Comparison of ENCODE assay signal across 25 cellular contexts in genomic region chr7:127618042-127618441, GRCh38. TPM values are rescaled to one million over a fixed set of nuclear protein-coding genes. Genes with fewer than 3 reads are reported as not detected.
"Had no signal": no experiment of that assay in that cellular context is flagged by ENCODE, and none has a peak within 500 bp of the region (broad histone marks: within the 10 kb centered on the region; RNA-seq: fewer than 3 reads in every experiment).

Gene PAX4, minus strand, starts transcription at chr7:127618142. Its CDS starts 2,214 bp downstream, at chr7:127615928.

- H3K4me2 ChIP-seq: SK-N-SH had no signal

- H3K9ac ChIP-seq: SK-N-SH had no signal

- H3K9me2 ChIP-seq: SK-N-SH had no signal

- H3K36me3 ChIP-seq: MG63 had no signal

- H3K27ac ChIP-seq: RWPE1 had no signal

- DNase-seq: IMR-90, Karpas-422, KG1, MG63, NCI-H1092, NCI-H1105 treated with DMSO at 0.1 percent for 48 hours, NCI-H1417 treated with DMSO at 0.1 percent for 48 hours, NCI-H146, NCI-H1694 treated with DMSO at 0.1 percent for 48 hours, NCI-H1930, NCI-H2081, NCI-H2107, NCI-H2227 treated with DMSO at 0.1 percent for 48 hours, NCI-H524, NCI-H526 treated with DMSO at 0.1 percent for 48 hours, NCI-H774, PC-3, SHP77, SK-N-SH had no signal

- H3K4me3 ChIP-seq: MG63 had no signal

- FAIRE-seq: HepG2 had no signal

- H3K9me3 ChIP-seq: MG63 had no signal

- ATAC-seq: HepG2, Panc1, PC-3 had no signal

RNA-seq across cellular contexts. Expression of gene PAX4, which starts in this region (rescaled TPM):
- total RNA-seq: HepG2, HT1080, IMR-90, NCI-H460, PC-3, SK-MEL-5 had no signal
- polyA plus RNA-seq: HepG2, IMR-90, SK-N-SH had no signal
